ENCODE assay signal across 2 cellular contexts in the genomic region with DNA sequence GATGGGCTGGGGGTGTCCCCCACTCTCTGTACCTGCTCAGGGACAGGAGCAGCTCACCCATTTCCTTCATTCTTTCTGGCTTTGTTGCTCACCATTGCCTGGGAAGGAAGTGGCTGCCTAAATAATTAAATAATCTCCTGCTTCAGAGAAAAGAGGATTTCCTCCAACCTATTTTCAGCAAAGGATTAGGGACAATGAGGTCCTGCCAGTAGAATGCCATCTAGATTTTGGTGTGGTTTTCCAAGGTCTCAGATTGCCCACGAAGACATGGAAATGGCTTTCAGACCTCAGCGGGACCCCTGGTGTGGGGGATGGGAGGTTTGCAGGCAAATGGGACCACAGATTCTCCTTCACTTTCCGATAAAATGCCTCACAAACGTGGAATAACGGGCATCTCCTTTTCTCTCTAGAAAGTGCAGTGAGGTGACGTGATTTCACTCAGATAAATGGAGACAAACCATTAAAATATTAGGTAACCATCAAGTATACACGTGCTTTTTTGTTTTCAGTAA.
TF ChIP-seq lines count a peak whose summit lies in the region.

No MANE protein-coding gene starts in this region.

TF ChIP-seq in H1, 55 proteins besides CTCF, POLR2A, EP300 and RAD21:
- TF ChIP-seq EGR1 (IDR thresholded peaks at IDR 0.05; ENCODE audit: borderline replicate concordance, low read depth, low read length) (no peak), SIX5 (IDR thresholded peaks at IDR 0.05; ENCODE audit: low read depth, low read length) (no peak), TAF7 (optimal IDR thresholded peaks at IDR 0.05; ENCODE audit: borderline replicate concordance, low read depth, low read length) (no peak), GABPA (IDR thresholded peaks at IDR 0.05; ENCODE audit: borderline replicate concordance, insufficient read depth, low read length) (no peak), CHD2 (IDR thresholded peaks at IDR 0.05; ENCODE audit: low read length) (no peak)
TF ChIP-seq in H1: peak in this region for 0.

TF ChIP-seq in SK-N-SH, 30 proteins besides CTCF, POLR2A, EP300 and RAD21:
- TF ChIP-seq SIN3A (IDR thresholded peaks at IDR 0.05; ENCODE audit: borderline replicate concordance, low read depth, low read length) = no peak
- no peak for TF ChIP-seq RCOR1 (IDR thresholded peaks at IDR 0.05; ENCODE audit: low read length)
- TF ChIP-seq TCF12 (IDR thresholded peaks at IDR 0.05) = no peak
- TF ChIP-seq NRF1 (IDR thresholded peaks at IDR 0.05; ENCODE audit: low read depth, low read length) = no peak
- TF ChIP-seq GABPA (IDR thresholded peaks at IDR 0.05; ENCODE audit: low read depth) = no peak
- TF ChIP-seq FOXJ3 (CRISPR knock-in tag; IDR thresholded peaks at IDR 0.05) = no peak
- TF ChIP-seq JUND (IDR thresholded peaks at IDR 0.05) = no peak
- no peak for TF ChIP-seq CHD2 (IDR thresholded peaks at IDR 0.05; ENCODE audit: low read length, partially characterized antibody)
- TF ChIP-seq, protein P1, sequence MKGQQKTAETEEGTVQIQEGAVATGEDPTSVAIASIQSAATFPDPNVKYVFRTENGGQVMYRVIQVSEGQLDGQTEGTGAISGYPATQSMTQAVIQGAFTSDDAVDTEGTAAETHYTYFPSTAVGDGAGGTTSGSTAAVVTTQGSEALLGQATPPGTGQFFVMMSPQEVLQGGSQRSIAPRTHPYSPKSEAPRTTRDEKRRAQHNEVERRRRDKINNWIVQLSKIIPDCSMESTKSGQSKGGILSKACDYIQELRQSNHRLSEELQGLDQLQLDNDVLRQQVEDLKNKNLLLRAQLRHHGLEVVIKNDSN (IDR thresholded peaks at IDR 0.05; ENCODE audit: borderline replicate concordance, low read depth) = no peak
- TF ChIP-seq NFIC (IDR thresholded peaks at IDR 0.05; ENCODE audit: borderline replicate concordance) = no peak
- TF ChIP-seq, protein P2, sequence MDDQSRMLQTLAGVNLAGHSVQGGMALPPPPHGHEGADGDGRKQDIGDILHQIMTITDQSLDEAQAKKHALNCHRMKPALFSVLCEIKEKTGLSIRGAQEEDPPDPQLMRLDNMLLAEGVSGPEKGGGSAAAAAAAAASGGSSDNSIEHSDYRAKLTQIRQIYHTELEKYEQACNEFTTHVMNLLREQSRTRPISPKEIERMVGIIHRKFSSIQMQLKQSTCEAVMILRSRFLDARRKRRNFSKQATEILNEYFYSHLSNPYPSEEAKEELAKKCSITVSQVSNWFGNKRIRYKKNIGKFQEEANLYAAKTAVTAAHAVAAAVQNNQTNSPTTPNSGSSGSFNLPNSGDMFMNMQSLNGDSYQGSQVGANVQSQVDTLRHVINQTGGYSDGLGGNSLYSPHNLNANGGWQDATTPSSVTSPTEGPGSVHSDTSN (IDR thresholded peaks at IDR 0.05) = no peak
- TF ChIP-seq, protein P3, sequence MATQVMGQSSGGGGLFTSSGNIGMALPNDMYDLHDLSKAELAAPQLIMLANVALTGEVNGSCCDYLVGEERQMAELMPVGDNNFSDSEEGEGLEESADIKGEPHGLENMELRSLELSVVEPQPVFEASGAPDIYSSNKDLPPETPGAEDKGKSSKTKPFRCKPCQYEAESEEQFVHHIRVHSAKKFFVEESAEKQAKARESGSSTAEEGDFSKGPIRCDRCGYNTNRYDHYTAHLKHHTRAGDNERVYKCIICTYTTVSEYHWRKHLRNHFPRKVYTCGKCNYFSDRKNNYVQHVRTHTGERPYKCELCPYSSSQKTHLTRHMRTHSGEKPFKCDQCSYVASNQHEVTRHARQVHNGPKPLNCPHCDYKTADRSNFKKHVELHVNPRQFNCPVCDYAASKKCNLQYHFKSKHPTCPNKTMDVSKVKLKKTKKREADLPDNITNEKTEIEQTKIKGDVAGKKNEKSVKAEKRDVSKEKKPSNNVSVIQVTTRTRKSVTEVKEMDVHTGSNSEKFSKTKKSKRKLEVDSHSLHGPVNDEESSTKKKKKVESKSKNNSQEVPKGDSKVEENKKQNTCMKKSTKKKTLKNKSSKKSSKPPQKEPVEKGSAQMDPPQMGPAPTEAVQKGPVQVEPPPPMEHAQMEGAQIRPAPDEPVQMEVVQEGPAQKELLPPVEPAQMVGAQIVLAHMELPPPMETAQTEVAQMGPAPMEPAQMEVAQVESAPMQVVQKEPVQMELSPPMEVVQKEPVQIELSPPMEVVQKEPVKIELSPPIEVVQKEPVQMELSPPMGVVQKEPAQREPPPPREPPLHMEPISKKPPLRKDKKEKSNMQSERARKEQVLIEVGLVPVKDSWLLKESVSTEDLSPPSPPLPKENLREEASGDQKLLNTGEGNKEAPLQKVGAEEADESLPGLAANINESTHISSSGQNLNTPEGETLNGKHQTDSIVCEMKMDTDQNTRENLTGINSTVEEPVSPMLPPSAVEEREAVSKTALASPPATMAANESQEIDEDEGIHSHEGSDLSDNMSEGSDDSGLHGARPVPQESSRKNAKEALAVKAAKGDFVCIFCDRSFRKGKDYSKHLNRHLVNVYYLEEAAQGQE (IDR thresholded peaks at IDR 0.05; ENCODE audit: low read depth, low read length) = no peak
- no peak for TF ChIP-seq RFX5 (IDR thresholded peaks at IDR 0.05; ENCODE audit: low read length)
- no peak for TF ChIP-seq EZH2phosphoT487 (IDR thresholded peaks at IDR 0.05; ENCODE audit: borderline replicate concordance, low read depth)
- TF ChIP-seq MXI1 (IDR thresholded peaks at IDR 0.05; ENCODE audit: low read depth, low read length) = no peak
- TF ChIP-seq YY1 (IDR thresholded peaks at IDR 0.05; ENCODE audit: low read depth) = no peak
TF ChIP-seq in SK-N-SH: peak in this region for 0.
